In the genomic region with DNA sequence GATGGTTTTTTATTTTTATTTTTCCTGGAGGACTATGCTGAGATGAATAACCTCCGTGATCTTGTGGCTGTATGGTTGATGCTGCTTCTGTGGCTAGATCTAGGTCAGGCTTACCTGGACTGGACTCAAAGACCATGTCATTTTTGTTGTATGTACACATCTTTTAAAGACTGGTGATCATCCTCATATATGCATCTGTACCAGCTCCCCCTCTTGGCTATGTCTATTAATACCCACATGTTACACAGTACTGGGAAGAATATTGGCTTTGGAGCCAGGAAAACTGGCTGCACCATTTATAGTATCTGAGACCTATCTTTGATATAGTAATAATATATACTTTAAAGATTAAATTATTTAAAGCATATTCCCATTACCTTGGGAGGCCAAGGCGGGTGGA, we compare ENCODE assay signal across 21 cellular contexts. TPM values are rescaled to one million over a fixed set of nuclear protein-coding genes. Genes with fewer than 3 reads are reported as not detected.
DNase-seq lines count a peak whose midpoint lies in the region; TF ChIP-seq lines count a peak whose summit lies in the region.
"Had no signal": no experiment of that assay in that cellular context is flagged by ENCODE, and none has a peak within 500 bp of the region (broad histone marks: within the 10 kb centered on the region; RNA-seq: fewer than 3 reads in every experiment).

No MANE protein-coding gene starts in this region.

- H3K79me2 ChIP-seq in Loucy (ENCODE audit: insufficient read depth, low read length), result no peaks in the 10 kb centered on the region

- DNase-seq in NCI-H146 (lab: John Stamatoyannopoulos, UW) (peak; percentile 3), NCI-H146 treated with DMSO at 0.1 percent for 48 hours (lab: John Stamatoyannopoulos, UW; ENCODE audit: unreplicated experiment) (no peak), cardiac fibroblast (ENCODE audit: low read depth in 2 of 2) (no peak), osteocyte (ENCODE audit: extremely low spot score, unreplicated experiment) (no peak), coronary artery (ENCODE audit: low spot score) (no peak), glomerular visceral epithelial cell (ENCODE audit: extremely low spot score) (no peak)
- DNase-seq in activated CD4-positive, alpha-beta T cell treated with anti-CD3 and anti-CD28 coated beads, Interleukin-2, amount 50 U/mL, for 1 hour, result no peak
- DNase-seq: activated CD8-positive, alpha-beta memory T cell treated with anti-CD3 and anti-CD28 coated beads, Interleukin-2, amount 10 ng/mL, durations not matched to agents 7 days and 5 days; activated effector memory CD4-positive, alpha-beta T cell treated with Interleukin-2 at 50 U/mL for 16 hours; GF-D8; KBM-7; left lung; NCI-H1105 treated with DMSO at 0.1 percent for 48 hours; NK-92 treated with Interleukin-12 subunit alpha and Interleukin-12 subunit beta, amount 100 ng/mL, for 24 hours; right cardiac atrium; SHP77; stomach had no signal

- H3K27me3 ChIP-seq in Loucy (ENCODE audit: insufficient read depth, low read length, poor library complexity, severe bottlenecking), result no peaks in the 10 kb centered on the region
- H3K27me3 ChIP-seq: gastroesophageal sphincter, left lung, stomach had no signal

- no peak overlapping the region for H3K27ac ChIP-seq in coronary artery
- H3K27ac ChIP-seq: gastroesophageal sphincter, HL-60, left lung, stomach had no signal

- H3K27ac Mint-ChIP-seq in osteocyte (ENCODE audit: unreplicated experiment), result no peak overlapping the region
- H3K27ac Mint-ChIP-seq: activated CD8-positive, alpha-beta memory T cell treated with anti-CD3 and anti-CD28 coated beads, Interleukin-2, amount 10 ng/mL, durations not matched to agents 7 days and 5 days had no signal

- H2AFZ ChIP-seq in Loucy (ENCODE audit: low read length), result no peak overlapping the region

- no peaks in the 10 kb centered on the region for H3K4me1 ChIP-seq in Loucy (ENCODE audit: insufficient read depth, low read length, poor library complexity, severe bottlenecking)
- H3K4me1 ChIP-seq: gastroesophageal sphincter, left lung, stomach had no signal

- no peaks in the 10 kb centered on the region for H3K36me3 ChIP-seq in Loucy (ENCODE audit: insufficient read depth, low read length)
- H3K36me3 ChIP-seq: left lung had no signal

- no peak overlapping the region for H3K9ac ChIP-seq in Loucy (ENCODE audit: low read depth, low read length, poor library complexity, severe bottlenecking)

- no peaks in the 10 kb centered on the region for H3F3A ChIP-seq in Loucy (ENCODE audit: low read depth)

- H3K4me3 ChIP-seq in Loucy (ENCODE audit: low read length, poor library complexity, severe bottlenecking) (no peak overlapping the region), cardiac fibroblast (replicated peaks in 1 of 2; ENCODE audit: low read depth in 2 of 2, low read length in 2 of 2) (no peak overlapping the region), coronary artery (no peak overlapping the region)
- H3K4me3 ChIP-seq: gastroesophageal sphincter, left lung, stomach had no signal

- TF ChIP-seq CTCF in Loucy (conservative IDR thresholded peaks at IDR 0.05; ENCODE audit: low read length) (peak; percentile 50), cardiac fibroblast (IDR thresholded peaks at IDR 0.05; ENCODE audit: low read depth, low read length) (peak; percentile 20), osteocyte (IDR thresholded peaks at IDR 0.05) (peak; percentile 31), coronary artery (IDR thresholded peaks at IDR 0.05) (no peak)

- no peaks in the 10 kb centered on the region for H4K20me1 ChIP-seq in Loucy (ENCODE audit: insufficient read depth, low read length, poor library complexity, severe bottlenecking)

- H3K4me1 Mint-ChIP-seq in osteocyte (ENCODE audit: unreplicated experiment), result peaks cover 13% of the 10 kb centered on the region
- H3K4me1 Mint-ChIP-seq: activated CD8-positive, alpha-beta memory T cell treated with anti-CD3 and anti-CD28 coated beads, Interleukin-2, amount 10 ng/mL, durations not matched to agents 7 days and 5 days; central memory CD8-positive, alpha-beta T cell had no signal

- H3K4me3 Mint-ChIP-seq in osteocyte (ENCODE audit: unreplicated experiment), result no peak overlapping the region
- H3K4me3 Mint-ChIP-seq: activated CD8-positive, alpha-beta memory T cell treated with anti-CD3 and anti-CD28 coated beads, Interleukin-2, amount 10 ng/mL, durations not matched to agents 7 days and 5 days; central memory CD8-positive, alpha-beta T cell had no signal

- no peaks in the 10 kb centered on the region for H3K9me2 ChIP-seq in Loucy (replicated peaks; ENCODE audit: low read depth, low read length)

- no peak overlapping the region for H3K4me2 ChIP-seq in Loucy (ENCODE audit: low read depth, low read length, poor library complexity, severe bottlenecking)

- H3K9me3 ChIP-seq in Loucy (ENCODE audit: insufficient read depth, low read depth, low read length), result no peaks in the 10 kb centered on the region
- H3K9me3 ChIP-seq: gastroesophageal sphincter, left lung, stomach had no signal

- H3K27me3 Mint-ChIP-seq in osteocyte (ENCODE audit: unreplicated experiment), result no peaks in the 10 kb centered on the region
- H3K27me3 Mint-ChIP-seq: activated CD8-positive, alpha-beta memory T cell treated with anti-CD3 and anti-CD28 coated beads, Interleukin-2, amount 10 ng/mL, durations not matched to agents 7 days and 5 days; central memory CD8-positive, alpha-beta T cell had no signal

- peaks cover 10% of the 10 kb centered on the region for H3K36me3 Mint-ChIP-seq in osteocyte (ENCODE audit: unreplicated experiment)

- no peaks in the 10 kb centered on the region for H3K9me3 Mint-ChIP-seq in osteocyte (ENCODE audit: unreplicated experiment)
- H3K9me3 Mint-ChIP-seq: central memory CD8-positive, alpha-beta T cell had no signal

RNA-seq across cellular contexts. Expression of a gene that starts 18.4 kb away (rescaled TPM):
- 86.6 and 86.7 TPM in 2 replicates for total RNA-seq in osteocyte
